In genomic region chr11:67117667-67118058, GRCh38 we compare ENCODE assay signal across 8 cellular contexts. TPM values are rescaled to one million over a fixed set of nuclear protein-coding genes. Genes with fewer than 3 reads are reported as not detected.
DNase-seq lines count a peak whose midpoint lies in the region; ATAC-seq and TF ChIP-seq lines count a peak whose summit lies in the region.

No MANE protein-coding gene starts in this region.

- H3K27ac ChIP-seq in right cardiac atrium (ENCODE audit: low read length) (peak overlapping the region; percentile 100), foreskin keratinocyte (no peak overlapping the region)

- no peaks in the 10 kb centered on the region for H3K9me3 ChIP-seq in right cardiac atrium (ENCODE audit: control insufficient read depth, low read length)
- H3K9me3 ChIP-seq in HAP-1, result no peaks in the 10 kb centered on the region

- peaks cover 29% of the 10 kb centered on the region for H3K4me1 Mint-ChIP-seq in activated naive CD4-positive, alpha-beta T cell treated with anti-CD3 and anti-CD28 coated beads, Interleukin-2, amount 10 ng/mL, durations not matched to agents 7 days and 5 days

- ATAC-seq in right cardiac atrium (peak in 1 of 2 donors; percentile 4), foreskin keratinocyte (no peak), GM19397 (IDR thresholded peaks at IDR 0.05; ENCODE audit: unreplicated experiment) (no peak)

- in situ Hi-C loops in HAP-1 (cut with MboI; ENCODE audit: low sequenced_read_pairs), result no loop called here

- H3K27me3 ChIP-seq in right cardiac atrium (ENCODE audit: control insufficient read depth, insufficient read depth) (no peaks in the 10 kb centered on the region), HAP-1 (ENCODE audit: low read depth) (no peaks in the 10 kb centered on the region), foreskin keratinocyte (no peaks in the 10 kb centered on the region)

- H3K4me1 ChIP-seq in right cardiac atrium (ENCODE audit: control insufficient read depth, insufficient read depth, low read length) (peaks cover 4% of the 10 kb centered on the region), HAP-1 (peaks cover 8% of the 10 kb centered on the region), foreskin keratinocyte (peaks cover 7% of the 10 kb centered on the region)

- no peaks in the 10 kb centered on the region for H3K9me3 Mint-ChIP-seq in activated naive CD4-positive, alpha-beta T cell treated with anti-CD3 and anti-CD28 coated beads, Interleukin-2, amount 10 ng/mL, durations not matched to agents 7 days and 5 days

- H3K4me3 ChIP-seq in right cardiac atrium (ENCODE audit: low read length), result peak overlapping the region; percentile 61
- H3K4me3 ChIP-seq in retinal pigment epithelial cell (ENCODE audit: low read length), result peak overlapping the region; percentile 6
- no peak overlapping the region for H3K4me3 ChIP-seq in HAP-1

- CTCF ChIA-PET in activated naive CD4-positive, alpha-beta T cell treated with anti-CD3 and anti-CD28 coated beads, Interleukin-2, amount 10 ng/mL, durations not matched to agents 7 days and 5 days (lab: Charles Lee), result interaction anchor here (1.3 to 1.4 kb wide), 2 partner anchors 36 kb away, joined by 5 read pairs; no protein-coding TSS in a partner anchor

- DNase-seq in EL, result peak; percentile 21
- DNase-seq in NCI-H774 (lab: John Stamatoyannopoulos, UW), result peak; percentile 37
- peak; percentile 56 for DNase-seq in activated naive CD4-positive, alpha-beta T cell treated with anti-CD3 and anti-CD28 coated beads, Interleukin-2, amount 10 ng/mL, durations not matched to agents 7 days and 5 days
- DNase-seq in right cardiac atrium, result peak; percentile 44 to 79 (median 78)
- DNase-seq in retinal pigment epithelial cell (ENCODE audit: low read depth), result no peak
- DNase-seq in HAP-1 (ENCODE audit: low spot score in 2 of 2), result no peak
- DNase-seq in foreskin keratinocyte, result no peak

- WGBS in right cardiac atrium, result 12% methylated on average over 44 of the region's 44 CpGs

- TF ChIP-seq CTCF in retinal pigment epithelial cell (conservative IDR thresholded peaks at IDR 0.05; ENCODE audit: low read depth, low read length) (no peak), foreskin keratinocyte (conservative IDR thresholded peaks at IDR 0.05) (no peak)

- peak overlapping the region; percentile 76 for H3K4me3 Mint-ChIP-seq in activated naive CD4-positive, alpha-beta T cell treated with anti-CD3 and anti-CD28 coated beads, Interleukin-2, amount 10 ng/mL, durations not matched to agents 7 days and 5 days

- intact Hi-C loops in right cardiac atrium (cut with DNase I), result no loop called here

- H3K36me3 Mint-ChIP-seq in activated naive CD4-positive, alpha-beta T cell treated with anti-CD3 and anti-CD28 coated beads, Interleukin-2, amount 10 ng/mL, durations not matched to agents 7 days and 5 days, result peaks cover 17% of the 10 kb centered on the region

- H3K27me3 Mint-ChIP-seq in activated naive CD4-positive, alpha-beta T cell treated with anti-CD3 and anti-CD28 coated beads, Interleukin-2, amount 10 ng/mL, durations not matched to agents 7 days and 5 days, result peaks cover 25% of the 10 kb centered on the region

- H3K27ac Mint-ChIP-seq in activated naive CD4-positive, alpha-beta T cell treated with anti-CD3 and anti-CD28 coated beads, Interleukin-2, amount 10 ng/mL, durations not matched to agents 7 days and 5 days, result peak overlapping the region; percentile 91

- no peaks in the 10 kb centered on the region for H3K36me3 ChIP-seq in HAP-1 (replicated peaks)

RNA-seq across cellular contexts. Expression of gene KDM2A, which starts 1.4 kb away (rescaled TPM):
- total RNA-seq in right cardiac atrium (10 to 100 TPM; 42.5 to 49.8 (median 46.5) TPM), foreskin keratinocyte (35.3 and 36.6 TPM in 2 replicates)
- polyA plus RNA-seq in right cardiac atrium (27.1 TPM), foreskin keratinocyte (13.4 and 16.1 TPM in 2 replicates)

Comparison
In these comparisons a context has a peak if more than half of its experiments do, and no peak if none do; other contexts are left out.
1. DNase-seq: peak in EL (single experiment), NCI-H774 (single experiment), activated naive CD4-positive, alpha-beta T cell treated with anti-CD3 and anti-CD28 coated beads, Interleukin-2, amount 10 ng/mL, durations not matched to agents 7 days and 5 days (single experiment) and right cardiac atrium (3 of 3); none in retinal pigment epithelial cell (single experiment), HAP-1 (0 of 2) and foreskin keratinocyte (0 of 2).